In the genomic region with DNA sequence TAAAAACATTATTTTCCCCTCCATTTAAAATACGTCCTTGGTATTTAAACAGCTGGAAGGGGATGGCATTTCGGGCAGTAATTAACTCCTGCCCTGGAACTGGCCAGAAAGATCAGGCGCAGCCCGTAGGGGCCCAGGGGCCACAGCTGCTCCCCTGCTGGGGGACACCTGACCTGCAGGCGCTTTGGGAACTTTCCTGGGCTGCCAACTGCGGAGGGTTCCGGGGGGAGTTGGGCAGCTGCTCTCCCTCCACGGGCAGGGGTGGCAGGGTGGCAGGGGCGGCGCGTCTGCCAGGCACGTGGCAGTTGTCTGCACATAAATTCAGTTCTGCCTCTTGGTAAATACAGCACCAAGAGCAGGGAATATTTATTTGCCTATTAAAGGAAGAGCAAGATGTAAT, we compare ENCODE assay signal across 19 cellular contexts. TPM values are rescaled to one million over a fixed set of nuclear protein-coding genes. Genes with fewer than 3 reads are reported as not detected.
DNase-seq lines count a peak whose midpoint lies in the region; ATAC-seq, FAIRE-seq and TF ChIP-seq lines count a peak whose summit lies in the region.
"Had no signal": no experiment of that assay in that cellular context is flagged by ENCODE, and none has a peak within 500 bp of the region (broad histone marks: within the 10 kb centered on the region; RNA-seq: fewer than 3 reads in every experiment).

No MANE protein-coding gene starts in this region.

- no peak overlapping the region for H2AFZ ChIP-seq in smooth muscle cell (ENCODE audit: low read depth)

- POLR2A ChIA-PET in activated CD8-positive, alpha-beta T cell treated with anti-CD3 and anti-CD28 coated beads for 36 hours (lab: Charles Lee) = no interaction called here
- POLR2A ChIA-PET in activated CD8-positive, alpha-beta T cell treated with anti-CD3 and anti-CD28 coated beads, Interleukin-2, amount 10 ng/mL, durations not matched to agents 7 days and 5 days (lab: Charles Lee) = no interaction called here

- peaks cover 10 to 32% of the 10 kb centered on the region in 2 donors for H3K4me1 ChIP-seq in uterus
- no peaks in the 10 kb centered on the region for H3K4me1 ChIP-seq in smooth muscle cell (ENCODE audit: low read depth)

- no peak overlapping the region for H3K4me3 Mint-ChIP-seq in activated CD8-positive, alpha-beta T cell treated with anti-CD3 and anti-CD28 coated beads for 36 hours
- H3K4me3 Mint-ChIP-seq in activated CD8-positive, alpha-beta T cell treated with anti-CD3 and anti-CD28 coated beads, Interleukin-2, amount 10 ng/mL, durations not matched to agents 7 days and 5 days = no peak overlapping the region
- peak overlapping the region in 1 of 3 experiments; percentile 62 for H3K4me3 Mint-ChIP-seq in nephron
- H3K4me3 Mint-ChIP-seq: activated CD4-positive, alpha-beta T cell treated with anti-CD3 and anti-CD28 coated beads, Interleukin-2, amount 10 ng/mL, durations not matched to agents 7 days and 5 days; activated naive CD8-positive, alpha-beta T cell; mesothelial cell of epicardium had no signal

- FAIRE-seq in D721Med (lab: Jason Lieb, UNC) = no peak
- FAIRE-seq: bronchial epithelial cell, GM12878 had no signal

- no peaks in the 10 kb centered on the region for H3K79me2 ChIP-seq in smooth muscle cell (ENCODE audit: low read depth)

- no peak overlapping the region for H3K9ac ChIP-seq in smooth muscle cell (ENCODE audit: low read depth)

- H3K4me3 ChIP-seq in WERI-Rb-1 (ENCODE audit: low read depth, low read length) (no peak overlapping the region), uterus (no peak overlapping the region), smooth muscle cell (no peak overlapping the region)
- H3K4me3 ChIP-seq: GM12878, skin epidermis, upper lobe of right lung had no signal

- H3K4me1 Mint-ChIP-seq in activated CD8-positive, alpha-beta T cell treated with anti-CD3 and anti-CD28 coated beads for 36 hours (ENCODE audit: low read depth) = no peaks in the 10 kb centered on the region
- no peaks in the 10 kb centered on the region for H3K4me1 Mint-ChIP-seq in activated CD8-positive, alpha-beta T cell treated with anti-CD3 and anti-CD28 coated beads, Interleukin-2, amount 10 ng/mL, durations not matched to agents 7 days and 5 days (ENCODE audit: low read depth)
- H3K4me1 Mint-ChIP-seq in nephron = peaks cover 41% of the 10 kb centered on the region
- H3K4me1 Mint-ChIP-seq: activated CD4-positive, alpha-beta T cell treated with anti-CD3 and anti-CD28 coated beads, Interleukin-2, amount 10 ng/mL, durations not matched to agents 7 days and 5 days had no signal

- H4K20me1 ChIP-seq in smooth muscle cell (ENCODE audit: low read depth) = no peaks in the 10 kb centered on the region

- H3K27ac ChIP-seq in WERI-Rb-1 (no peak overlapping the region), uterus (peak overlapping the region; percentile 86 to 92), smooth muscle cell (ENCODE audit: low read depth) (no peak overlapping the region)
- H3K27ac ChIP-seq: upper lobe of right lung had no signal

- intact Hi-C loops in activated CD8-positive, alpha-beta T cell treated with anti-CD3 and anti-CD28 coated beads for 36 hours (cut with micrococcal nuclease) = no loop called here
- intact Hi-C loops in uterus (cut with DNase I; ENCODE audit: low total_unique reads) = loop anchor here (10.0 kb wide), 1 partner anchor 97 kb away; no protein-coding TSS in a partner anchor

- no peak overlapping the region for H3K27ac Mint-ChIP-seq in activated CD8-positive, alpha-beta T cell treated with anti-CD3 and anti-CD28 coated beads for 36 hours
- no peak overlapping the region for H3K27ac Mint-ChIP-seq in activated CD8-positive, alpha-beta T cell treated with anti-CD3 and anti-CD28 coated beads, Interleukin-2, amount 10 ng/mL, durations not matched to agents 7 days and 5 days
- H3K27ac Mint-ChIP-seq in nephron = peak overlapping the region; percentile 71 to 98 (median 93)
- H3K27ac Mint-ChIP-seq: activated CD4-positive, alpha-beta T cell treated with anti-CD3 and anti-CD28 coated beads, Interleukin-2, amount 10 ng/mL, durations not matched to agents 7 days and 5 days; activated naive CD8-positive, alpha-beta T cell; mesothelial cell of epicardium had no signal

- no peaks in the 10 kb centered on the region for H3K9me3 Mint-ChIP-seq in activated CD8-positive, alpha-beta T cell treated with anti-CD3 and anti-CD28 coated beads for 36 hours
- H3K9me3 Mint-ChIP-seq in activated CD8-positive, alpha-beta T cell treated with anti-CD3 and anti-CD28 coated beads, Interleukin-2, amount 10 ng/mL, durations not matched to agents 7 days and 5 days (ENCODE audit: insufficient read depth) = no peaks in the 10 kb centered on the region
- no peaks in the 10 kb centered on the region for H3K9me3 Mint-ChIP-seq in nephron
- H3K9me3 Mint-ChIP-seq: activated CD4-positive, alpha-beta T cell treated with anti-CD3 and anti-CD28 coated beads, Interleukin-2, amount 10 ng/mL, durations not matched to agents 7 days and 5 days; mesothelial cell of epicardium had no signal

- H3K9me3 ChIP-seq in WERI-Rb-1 (ENCODE audit: severe bottlenecking) = no peaks in the 10 kb centered on the region
- H3K9me3 ChIP-seq in uterus = no peaks in the 10 kb centered on the region
- H3K9me3 ChIP-seq in smooth muscle cell (replicated peaks; ENCODE audit: low read depth) = no peaks in the 10 kb centered on the region
- H3K9me3 ChIP-seq: upper lobe of right lung had no signal

- DNase-seq in activated CD8-positive, alpha-beta T cell treated with anti-CD3 and anti-CD28 coated beads for 36 hours = no peak
- no peak for DNase-seq in activated CD8-positive, alpha-beta T cell treated with anti-CD3 and anti-CD28 coated beads, Interleukin-2, amount 10 ng/mL, durations not matched to agents 7 days and 5 days
- no peak for DNase-seq in WERI-Rb-1
- DNase-seq in uterus = no peak
- DNase-seq in smooth muscle cell (lab: John Stamatoyannopoulos, UW; ENCODE audit: unreplicated experiment) = no peak
- DNase-seq in D721Med (ENCODE audit: insufficient read length, low spot score) = no peak
- DNase-seq in NCI-H524 treated with DMSO at 0.1 percent for 48 hours (lab: John Stamatoyannopoulos, UW) = no peak
- DNase-seq: activated CD4-positive, alpha-beta T cell treated with anti-CD3 and anti-CD28 coated beads, Interleukin-2, amount 10 ng/mL, durations not matched to agents 7 days and 5 days; NCI-H1930; NCI-H748 treated with DMSO at 0.1 percent for 48 hours; nucleus accumbens; upper lobe of right lung had no signal

- CTCF ChIA-PET in activated CD8-positive, alpha-beta T cell treated with anti-CD3 and anti-CD28 coated beads for 36 hours (lab: Charles Lee) = no interaction called here
- CTCF ChIA-PET in activated CD8-positive, alpha-beta T cell treated with anti-CD3 and anti-CD28 coated beads, Interleukin-2, amount 10 ng/mL, durations not matched to agents 7 days and 5 days (lab: Charles Lee) = no interaction called here

- H3K27me3 ChIP-seq in WERI-Rb-1 (ENCODE audit: insufficient read depth, low read depth, severe bottlenecking) = no peaks in the 10 kb centered on the region
- H3K27me3 ChIP-seq in uterus = no peaks in the 10 kb centered on the region
- no peaks in the 10 kb centered on the region for H3K27me3 ChIP-seq in smooth muscle cell (ENCODE audit: low read depth)
- H3K27me3 ChIP-seq: upper lobe of right lung had no signal

- H3K36me3 ChIP-seq in WERI-Rb-1 (peaks cover 35% of the 10 kb centered on the region), uterus (no peaks in the 10 kb centered on the region), smooth muscle cell (ENCODE audit: low read depth) (no peaks in the 10 kb centered on the region)

- peaks cover 4% of the 10 kb centered on the region for H3K36me3 Mint-ChIP-seq in activated CD8-positive, alpha-beta T cell treated with anti-CD3 and anti-CD28 coated beads for 36 hours (ENCODE audit: low read depth)
- peaks cover 8% of the 10 kb centered on the region for H3K36me3 Mint-ChIP-seq in activated CD8-positive, alpha-beta T cell treated with anti-CD3 and anti-CD28 coated beads, Interleukin-2, amount 10 ng/mL, durations not matched to agents 7 days and 5 days (ENCODE audit: low read depth)
- H3K36me3 Mint-ChIP-seq in nephron (ENCODE audit: low read depth) = peaks cover 8% of the 10 kb centered on the region
- H3K36me3 Mint-ChIP-seq: activated naive CD8-positive, alpha-beta T cell had no signal

- no peak for TF ChIP-seq POLR2A in uterus (IDR thresholded peaks at IDR 0.05)

- ATAC-seq in activated CD8-positive, alpha-beta T cell treated with anti-CD3 and anti-CD28 coated beads for 36 hours = no peak
- ATAC-seq in activated CD8-positive, alpha-beta T cell treated with anti-CD3 and anti-CD28 coated beads, Interleukin-2, amount 10 ng/mL, durations not matched to agents 7 days and 5 days = no peak
- ATAC-seq: GM12878, Panc1, upper lobe of right lung had no signal

- no peaks in the 10 kb centered on the region for H3F3A ChIP-seq in smooth muscle cell (ENCODE audit: low read depth)

- 97% methylated on average over 12 of the region's 12 CpGs for WGBS in smooth muscle cell (ENCODE audit: low lambda C conversion rate)

- no peak overlapping the region for H3K4me2 ChIP-seq in smooth muscle cell

- peak; percentile 17 for TF ChIP-seq CTCF in activated CD8-positive, alpha-beta T cell treated with anti-CD3 and anti-CD28 coated beads for 36 hours (IDR thresholded peaks at IDR 0.05)
- 0 out of 2 replicates have a peak, but pooled peaks have one; percentile 13 for TF ChIP-seq CTCF in WERI-Rb-1 (IDR thresholded peaks at IDR 0.05; ENCODE audit: low read depth, low read length)
- TF ChIP-seq CTCF in nephron (IDR thresholded peaks at IDR 0.05; ENCODE audit: unreplicated experiment in 3 of 3) = peak in 2 of 3 experiments; percentile 10 to 20
- TF ChIP-seq CTCF in uterus (IDR thresholded peaks at IDR 0.05) = no peak
- TF ChIP-seq CTCF in smooth muscle cell (IDR thresholded peaks at IDR 0.05; ENCODE audit: borderline replicate concordance, insufficient read depth, poor library complexity, severe bottlenecking) = no peak
- no peak for TF ChIP-seq CTCF in D721Med (IDR thresholded peaks at IDR 0.05; ENCODE audit: insufficient read depth, missing control alignments)

- H3K27me3 Mint-ChIP-seq in activated CD8-positive, alpha-beta T cell treated with anti-CD3 and anti-CD28 coated beads for 36 hours = no peaks in the 10 kb centered on the region
- H3K27me3 Mint-ChIP-seq in activated CD8-positive, alpha-beta T cell treated with anti-CD3 and anti-CD28 coated beads, Interleukin-2, amount 10 ng/mL, durations not matched to agents 7 days and 5 days (ENCODE audit: low read depth) = no peaks in the 10 kb centered on the region
- no peaks in the 10 kb centered on the region for H3K27me3 Mint-ChIP-seq in nephron (ENCODE audit: low read depth)
- H3K27me3 Mint-ChIP-seq: activated CD4-positive, alpha-beta T cell treated with anti-CD3 and anti-CD28 coated beads, Interleukin-2, amount 10 ng/mL, durations not matched to agents 7 days and 5 days; activated naive CD8-positive, alpha-beta T cell had no signal

RNA-seq across cellular contexts. Expression of gene CHMP6, which starts 30.1 kb away (rescaled TPM):
- total RNA-seq in activated CD8-positive, alpha-beta T cell treated with anti-CD3 and anti-CD28 coated beads for 36 hours = 10 to 100 TPM; 13.9 to 16.7 TPM
- total RNA-seq in activated CD8-positive, alpha-beta T cell treated with anti-CD3 and anti-CD28 coated beads, Interleukin-2, amount 10 ng/mL, durations not matched to agents 7 days and 5 days = 10 to 100 TPM; 32.4 to 35.5 TPM
- total RNA-seq in uterus (10 to 100 TPM in 3 of 4 donors, 1 to 10 TPM in 1; 3.6 to 33.2 (median 19.8) TPM), smooth muscle cell (5.8 and 11.9 TPM in 2 replicates)
- polyA plus RNA-seq in smooth muscle cell = 21.5 and 30.9 TPM in 2 replicates

Comparison
In these comparisons a context has a peak if more than half of its experiments do, and no peak if none do; other contexts are left out.
1. H3K27ac Mint-ChIP-seq: peak in nephron (3 of 3); none in activated CD8-positive, alpha-beta T cell treated with anti-CD3 and anti-CD28 coated beads for 36 hours (single experiment) and activated CD8-positive, alpha-beta T cell treated with anti-CD3 and anti-CD28 coated beads, Interleukin-2, amount 10 ng/mL, durations not matched to agents 7 days and 5 days (single experiment).
2. CTCF ChIP-seq: peak in activated CD8-positive, alpha-beta T cell treated with anti-CD3 and anti-CD28 coated beads for 36 hours (single experiment), WERI-Rb-1 (single experiment) and nephron (2 of 3); none in uterus (0 of 4), smooth muscle cell (single experiment) and D721Med (single experiment).
3. H3K27ac ChIP-seq: peak in uterus (2 of 2); none in WERI-Rb-1 (single experiment) and smooth muscle cell (single experiment).